1 cellular context compared by ENCODE assay signal in genomic region chr12:56661560-56661959, GRCh38.
TF ChIP-seq lines count a peak whose summit lies in the region.

No MANE protein-coding gene starts in this region.

TF ChIP-seq in K562, 482 proteins besides CTCF, POLR2A, EP300 and RAD21:
- TF ChIP-seq POLR2AphosphoS2 (IDR thresholded peaks at IDR 0.05; ENCODE audit: low read length) (0 out of 2 replicates have a peak, but pooled peaks have one; percentile 9), HNRNPK (IDR thresholded peaks at IDR 0.05; ENCODE audit: low read depth, low read length, poor library complexity, severe bottlenecking) (no peak), POLR2G (IDR thresholded peaks at IDR 0.05; ENCODE audit: low read depth, low read length) (peak; percentile 57), POLR2H (tag; IDR thresholded peaks at IDR 0.05; ENCODE audit: low read depth) (0 out of 2 replicates have a peak, but pooled peaks have one; percentile 42)
TF ChIP-seq in K562: peak in this region for 3.
